In genomic region chr2:207935121-207935990, GRCh38 we compare ENCODE assay signal across 15 cellular contexts.
DNase-seq lines count a peak whose midpoint lies in the region; ATAC-seq and TF ChIP-seq lines count a peak whose summit lies in the region.
"Had no signal": no experiment of that assay in that cellular context is flagged by ENCODE, and none has a peak within 500 bp of the region (broad histone marks: within the 10 kb centered on the region; RNA-seq: fewer than 3 reads in every experiment).

No MANE protein-coding gene starts in this region.

- TF ChIP-seq POLR2A in uterus (IDR thresholded peaks at IDR 0.05): no peak

- H3K4me3 ChIP-seq in right cardiac atrium (ENCODE audit: low read length) (no peak overlapping the region), right atrium auricular region (no peak overlapping the region), adipocyte (ENCODE audit: low read length) (no peak overlapping the region), liver (ENCODE audit: low read depth in 1 of 3, low read length in 3 of 3) (no peak overlapping the region), uterus (no peak overlapping the region)
- H3K4me3 ChIP-seq: BLaER1 treated with 17β-estradiol and CSF1 and Interleukin-3, amounts not matched to agents 10 nM and 100 nM had no signal

- H3K4me1 Mint-ChIP-seq in natural killer cell treated with Interleukin-12 subunit alpha and Interleukin-12 subunit beta and Interleukin-15 and Interleukin-18, amount 100 ng/mL, for 72 hours (ENCODE audit: low read depth in 2 of 2): peaks cover 0 to 7% of the 10 kb centered on the region in 2 donors
- H3K4me1 Mint-ChIP-seq: activated naive CD4-positive, alpha-beta T cell treated with anti-CD3 and anti-CD28 coated beads, Interleukin-2, amount 10 ng/mL, durations not matched to agents 7 days and 5 days had no signal

- 70% methylated on average over 7 of the region's 7 CpGs for WGBS in right cardiac atrium
- WGBS in liver: 62% methylated on average over 7 of the region's 7 CpGs

- intact Hi-C loops in right cardiac atrium (cut with DNase I): no loop called here
- intact Hi-C loops in uterus (cut with DNase I; ENCODE audit: low total_unique reads): no loop called here
- intact Hi-C loops in posterior cingulate gyrus (cut with DNase I): no loop called here

- H3K36me3 Mint-ChIP-seq in natural killer cell treated with Interleukin-12 subunit alpha and Interleukin-12 subunit beta and Interleukin-15 and Interleukin-18, amount 100 ng/mL, for 72 hours: no peaks in the 10 kb centered on the region
- H3K36me3 Mint-ChIP-seq: activated naive CD4-positive, alpha-beta T cell treated with anti-CD3 and anti-CD28 coated beads, Interleukin-2, amount 10 ng/mL, durations not matched to agents 7 days and 5 days had no signal

- H3K27ac ChIP-seq in right cardiac atrium (ENCODE audit: low read length): peak overlapping the region; percentile 67
- H3K27ac ChIP-seq in right atrium auricular region: peak overlapping the region in 1 of 2 donors; percentile 72
- peak overlapping the region; percentile 80 to 86 for H3K27ac ChIP-seq in liver (ENCODE audit: low read depth in 1 of 2, low read length in 2 of 2)
- H3K27ac ChIP-seq in uterus: peak overlapping the region; percentile 14 to 19
- H3K27ac ChIP-seq: BLaER1 treated with 17β-estradiol and CSF1 and Interleukin-3, amounts not matched to agents 10 nM and 100 nM had no signal

- peak in 1 of 2 donors; percentile 1 for TF ChIP-seq RAD21 in liver (IDR thresholded peaks at IDR 0.05)

- TF ChIP-seq CTCF in right atrium auricular region (IDR thresholded peaks at IDR 0.05): no peak
- no peak for TF ChIP-seq CTCF in liver (IDR thresholded peaks at IDR 0.05; ENCODE audit: low read depth, low read length, missing input control)
- no peak for TF ChIP-seq CTCF in uterus (IDR thresholded peaks at IDR 0.05)

- DNase-seq in right cardiac atrium (no peak), right atrium auricular region (ENCODE audit: low spot score) (no peak), adipocyte (ENCODE audit: low read depth) (peak; percentile 12), uterus (no peak), posterior cingulate gyrus (no peak)
- DNase-seq in natural killer cell treated with Interleukin-12 subunit alpha and Interleukin-12 subunit beta and Interleukin-15 and Interleukin-18, amount 100 ng/mL, for 72 hours (ENCODE audit: low spot score): no peak
- DNase-seq: ACHN; activated CD4-positive, alpha-beta T cell treated with anti-CD3 and anti-CD28 coated beads for 48 hours; activated naive CD4-positive, alpha-beta T cell treated with anti-CD3 and anti-CD28 coated beads, Interleukin-2, amount 10 ng/mL, durations not matched to agents 7 days and 5 days; caudate nucleus; NCI-H2081 treated with DMSO at 0.1 percent for 48 hours; T-cell had no signal

- no peaks in the 10 kb centered on the region for H3K9me3 Mint-ChIP-seq in natural killer cell treated with Interleukin-12 subunit alpha and Interleukin-12 subunit beta and Interleukin-15 and Interleukin-18, amount 100 ng/mL, for 72 hours
- H3K9me3 Mint-ChIP-seq: activated naive CD4-positive, alpha-beta T cell treated with anti-CD3 and anti-CD28 coated beads, Interleukin-2, amount 10 ng/mL, durations not matched to agents 7 days and 5 days; T-cell had no signal

- no peak overlapping the region for H3K27ac Mint-ChIP-seq in natural killer cell treated with Interleukin-12 subunit alpha and Interleukin-12 subunit beta and Interleukin-15 and Interleukin-18, amount 100 ng/mL, for 72 hours
- H3K27ac Mint-ChIP-seq: activated naive CD4-positive, alpha-beta T cell treated with anti-CD3 and anti-CD28 coated beads, Interleukin-2, amount 10 ng/mL, durations not matched to agents 7 days and 5 days; T-cell had no signal

- H3K27me3 ChIP-seq in right cardiac atrium (ENCODE audit: control insufficient read depth, insufficient read depth) (no peaks in the 10 kb centered on the region), right atrium auricular region (no peaks in the 10 kb centered on the region), adipocyte (replicated peaks; ENCODE audit: control insufficient read depth, insufficient read depth, low read length) (no peaks in the 10 kb centered on the region), liver (ENCODE audit: control insufficient read depth in 4 of 4, insufficient read depth in 4 of 4, low read length in 3 of 4) (no peaks in the 10 kb centered on the region), uterus (no peaks in the 10 kb centered on the region)
- H3K27me3 ChIP-seq: BLaER1 treated with 17β-estradiol and CSF1 and Interleukin-3, amounts not matched to agents 10 nM and 100 nM had no signal

- peaks cover 5% of the 10 kb centered on the region for H3K4me1 ChIP-seq in right cardiac atrium (ENCODE audit: control insufficient read depth, insufficient read depth, low read length)
- peaks cover 0 to 24% of the 10 kb centered on the region in 2 donors for H3K4me1 ChIP-seq in right atrium auricular region
- peaks cover 32% of the 10 kb centered on the region for H3K4me1 ChIP-seq in adipocyte (ENCODE audit: control insufficient read depth, insufficient read depth, low read length)
- H3K4me1 ChIP-seq in liver (ENCODE audit: control insufficient read depth in 4 of 4, insufficient read depth in 4 of 4, low read length in 3 of 4): peaks cover 2 to 21% (median 7%) of the 10 kb centered on the region in 4 donors
- H3K4me1 ChIP-seq in uterus: no peaks in the 10 kb centered on the region

- H3K9me3 ChIP-seq in right cardiac atrium (ENCODE audit: control insufficient read depth, low read length) (no peaks in the 10 kb centered on the region), right atrium auricular region (no peaks in the 10 kb centered on the region), adipocyte (ENCODE audit: control insufficient read depth, low read length) (no peaks in the 10 kb centered on the region), liver (ENCODE audit: control insufficient read depth in 4 of 4, low read length in 3 of 4) (no peaks in the 10 kb centered on the region), uterus (no peaks in the 10 kb centered on the region)
- H3K9me3 ChIP-seq: BLaER1 treated with 17β-estradiol and CSF1 and Interleukin-3, amounts not matched to agents 10 nM and 100 nM had no signal

- H3K36me3 ChIP-seq in right atrium auricular region (no peaks in the 10 kb centered on the region), adipocyte (ENCODE audit: control insufficient read depth, insufficient read depth, low read length, severe bottlenecking) (no peaks in the 10 kb centered on the region), liver (ENCODE audit: control insufficient read depth in 4 of 4, insufficient read depth in 3 of 4, low read depth in 1 of 4, low read length in 3 of 4) (peaks cover 0 to 3% (median under 1%) of the 10 kb centered on the region in 4 donors), uterus (no peaks in the 10 kb centered on the region)

- H3K27me3 Mint-ChIP-seq in natural killer cell treated with Interleukin-12 subunit alpha and Interleukin-12 subunit beta and Interleukin-15 and Interleukin-18, amount 100 ng/mL, for 72 hours: no peaks in the 10 kb centered on the region
- H3K27me3 Mint-ChIP-seq: activated naive CD4-positive, alpha-beta T cell treated with anti-CD3 and anti-CD28 coated beads, Interleukin-2, amount 10 ng/mL, durations not matched to agents 7 days and 5 days; T-cell had no signal

- no peak overlapping the region for H3K4me3 Mint-ChIP-seq in natural killer cell treated with Interleukin-12 subunit alpha and Interleukin-12 subunit beta and Interleukin-15 and Interleukin-18, amount 100 ng/mL, for 72 hours
- H3K4me3 Mint-ChIP-seq: activated naive CD4-positive, alpha-beta T cell treated with anti-CD3 and anti-CD28 coated beads, Interleukin-2, amount 10 ng/mL, durations not matched to agents 7 days and 5 days; T-cell had no signal

- no peak for ATAC-seq in right cardiac atrium
- ATAC-seq in HG02678 (IDR thresholded peaks at IDR 0.05; ENCODE audit: unreplicated experiment): no peak
- ATAC-seq in natural killer cell treated with Interleukin-12 subunit alpha and Interleukin-12 subunit beta and Interleukin-15 and Interleukin-18, amount 100 ng/mL, for 72 hours: no peak
- ATAC-seq: T-cell had no signal

- H3K9ac ChIP-seq in adipocyte (ENCODE audit: low read length): no peak overlapping the region
- peak overlapping the region in 1 of 2 donors; percentile 5 for H3K9ac ChIP-seq in liver (ENCODE audit: low read depth in 1 of 2, low read length in 2 of 2)
- H3K9ac ChIP-seq: BLaER1 treated with 17β-estradiol and CSF1 and Interleukin-3, amounts not matched to agents 10 nM and 100 nM had no signal

TF ChIP-seq in liver, 16 proteins besides CTCF, POLR2A, EP300 and RAD21 (continues in another document):
- no peak for TF ChIP-seq ZBTB33 (IDR thresholded peaks at IDR 0.05)
- no peak for TF ChIP-seq FOXA1 (IDR thresholded peaks at IDR 0.05)
- no peak for TF ChIP-seq HNF4G (IDR thresholded peaks at IDR 0.05)
- TF ChIP-seq GABPA (IDR thresholded peaks at IDR 0.05 in 1 of 2, conservative IDR thresholded peaks at IDR 0.05 in 1 of 2): no peak
- TF ChIP-seq TAF1 (conservative IDR thresholded peaks at IDR 0.05): no peak
- TF ChIP-seq YY1 (IDR thresholded peaks at IDR 0.05): no peak
- no peak for TF ChIP-seq HNF4A (conservative IDR thresholded peaks at IDR 0.05)
- no peak for TF ChIP-seq SP1 (IDR thresholded peaks at IDR 0.05)
- no peak for TF ChIP-seq MAX (IDR thresholded peaks at IDR 0.05)
